Comparison of ENCODE assay signal across 17 cellular contexts in the genomic region with DNA sequence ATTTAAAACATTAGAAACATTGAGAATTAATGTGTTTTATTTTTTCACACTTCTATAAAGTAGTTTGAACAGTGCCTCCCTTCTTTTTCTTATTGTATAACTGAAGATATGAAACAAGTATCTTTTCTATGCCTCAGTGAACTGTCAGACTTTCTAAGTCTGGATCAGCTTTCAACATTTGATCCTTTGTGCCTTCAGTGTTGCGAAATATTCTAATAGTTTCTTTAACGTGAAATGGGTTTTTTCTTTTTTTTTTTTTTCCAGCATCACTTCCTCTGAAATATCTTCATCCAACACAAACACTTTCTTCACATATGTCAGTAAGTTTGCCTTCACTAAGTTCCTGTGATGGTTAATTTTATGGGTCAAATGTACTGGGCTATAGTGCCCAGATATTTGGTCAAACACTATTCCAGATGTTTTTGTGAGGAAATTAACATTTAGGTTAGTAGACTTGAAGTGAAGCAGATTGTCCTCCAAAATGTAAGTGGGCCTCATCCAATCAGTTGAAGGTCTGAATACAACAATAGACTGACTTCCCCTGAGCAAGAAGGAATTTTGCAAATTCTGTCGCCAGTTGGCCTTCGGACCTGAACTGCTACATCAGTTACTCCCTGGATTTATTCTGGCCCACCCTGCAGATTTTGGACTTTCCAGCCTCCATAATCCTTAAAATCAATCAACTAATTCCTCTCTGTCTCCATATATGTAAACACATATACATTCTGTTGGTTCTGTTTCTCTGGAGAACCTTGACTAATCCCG.
"Had no signal": no experiment of that assay in that cellular context is flagged by ENCODE, and none has a peak within 500 bp of the region (broad histone marks: within the 10 kb centered on the region; RNA-seq: fewer than 3 reads in every experiment).

No MANE protein-coding gene starts in this region.

- H3K27me3 ChIP-seq: neural progenitor cell, ovary, transverse colon had no signal

- H3K9ac ChIP-seq: neural progenitor cell had no signal

- H3K36me3 ChIP-seq: neural progenitor cell, ovary, transverse colon, WERI-Rb-1 had no signal

- H3K4me1 ChIP-seq: neural progenitor cell had no signal

- DNase-seq: activated CD4-positive, alpha-beta T cell treated with anti-CD3 and anti-CD28 coated beads for 36 hours; activated CD8-positive, alpha-beta memory T cell treated with anti-CD3 and anti-CD28 coated beads, Interleukin-2, amount 50 U/mL, for 4 hours; activated CD8-positive, alpha-beta T cell treated with anti-CD3 and anti-CD28 coated beads for 36 hours; activated naive CD4-positive, alpha-beta T cell; activated naive CD8-positive, alpha-beta T cell treated with anti-CD3 and anti-CD28 coated beads, Interleukin-2, amount 50 U/mL, for 24 hours; central memory CD4-positive, alpha-beta T cell; effector memory CD8-positive, alpha-beta T cell; immature natural killer cell; left cardiac atrium; midbrain; ovary; small intestine; transverse colon; WERI-Rb-1 had no signal

- H3K9me3 ChIP-seq: ovary, transverse colon had no signal

- H3K27ac ChIP-seq: epithelial cell of prostate, neural progenitor cell, ovary, transverse colon, WERI-Rb-1 had no signal

- ATAC-seq: activated CD4-positive, alpha-beta T cell treated with anti-CD3 and anti-CD28 coated beads for 36 hours; activated CD8-positive, alpha-beta T cell treated with anti-CD3 and anti-CD28 coated beads for 36 hours; activated naive CD8-positive, alpha-beta T cell treated with anti-CD3 and anti-CD28 coated beads, Interleukin-2, amount 50 U/mL, for 24 hours; effector memory CD8-positive, alpha-beta T cell; left cardiac atrium had no signal

- H3K4me3 ChIP-seq: lung, neural progenitor cell, ovary, transverse colon had no signal
